Comparison of ENCODE assay signal across 10 cellular contexts in genomic region chr7:149622444-149623210, GRCh38.
DNase-seq lines count a peak whose midpoint lies in the region; ATAC-seq and TF ChIP-seq lines count a peak whose summit lies in the region.
"Had no signal": no experiment of that assay in that cellular context is flagged by ENCODE, and none has a peak within 500 bp of the region (broad histone marks: within the 10 kb centered on the region; RNA-seq: fewer than 3 reads in every experiment).

No MANE protein-coding gene starts in this region.

- H3K36me3 Mint-ChIP-seq in activated T-cell treated with anti-CD3 and anti-CD28 coated beads, Interleukin-2, amount 50 U/mL, for 4 hours (ENCODE audit: insufficient read depth): peaks cover 26% of the 10 kb centered on the region
- peaks cover 34% of the 10 kb centered on the region for H3K36me3 Mint-ChIP-seq in WTC11

- no peaks in the 10 kb centered on the region for H3K9me3 ChIP-seq in stomach
- H3K9me3 ChIP-seq in gastroesophageal sphincter: no peaks in the 10 kb centered on the region

- peaks cover 23 to 34% (median 29%) of the 10 kb centered on the region in 4 donors for H3K4me1 ChIP-seq in stomach
- peaks cover 0 to 37% (median 13%) of the 10 kb centered on the region in 3 donors for H3K4me1 ChIP-seq in gastroesophageal sphincter

- H3K27ac ChIP-seq in stomach: peak overlapping the region in 1 of 5 donors; percentile 93
- H3K27ac ChIP-seq in gastroesophageal sphincter: peak overlapping the region in 1 of 4 donors; percentile 93
- H3K27ac ChIP-seq: HL-60 had no signal

- no peaks in the 10 kb centered on the region for H3K27me3 ChIP-seq in stomach
- H3K27me3 ChIP-seq in gastroesophageal sphincter: no peaks in the 10 kb centered on the region

- peak overlapping the region; percentile 95 for H3K4me3 Mint-ChIP-seq in activated T-cell treated with anti-CD3 and anti-CD28 coated beads, Interleukin-2, amount 50 U/mL, for 4 hours
- peak overlapping the region; percentile 92 for H3K4me3 Mint-ChIP-seq in WTC11

- TF ChIP-seq CTCF in WTC11 (IDR thresholded peaks at IDR 0.05): no peak
- TF ChIP-seq CTCF in foreskin fibroblast (IDR thresholded peaks at IDR 0.05; ENCODE audit: low read depth, low read length): no peak
- TF ChIP-seq CTCF in stomach (IDR thresholded peaks at IDR 0.05): no peak
- no peak for TF ChIP-seq CTCF in gastroesophageal sphincter (IDR thresholded peaks at IDR 0.05)

- no peak for ATAC-seq in activated T-cell treated with anti-CD3 and anti-CD28 coated beads, Interleukin-2, amount 50 U/mL, for 4 hours
- no peak for ATAC-seq in WTC11
- no peak for ATAC-seq in gastroesophageal sphincter

- H3K9me3 Mint-ChIP-seq in activated T-cell treated with anti-CD3 and anti-CD28 coated beads, Interleukin-2, amount 50 U/mL, for 4 hours: no peaks in the 10 kb centered on the region
- H3K9me3 Mint-ChIP-seq in WTC11: no peaks in the 10 kb centered on the region

- TF ChIP-seq EP300 in stomach (IDR thresholded peaks at IDR 0.05) (no peak), gastroesophageal sphincter (IDR thresholded peaks at IDR 0.05) (no peak)

- H3K36me3 ChIP-seq in stomach (peaks cover 35 to 42% (median 38%) of the 10 kb centered on the region in 4 donors), gastroesophageal sphincter (peaks cover 0 to 45% of the 10 kb centered on the region in 2 donors)

- TF ChIP-seq POLR2A in stomach (IDR thresholded peaks at IDR 0.05) (no peak), gastroesophageal sphincter (IDR thresholded peaks at IDR 0.05) (no peak)

- peaks cover 42% of the 10 kb centered on the region for H3K4me1 Mint-ChIP-seq in activated T-cell treated with anti-CD3 and anti-CD28 coated beads, Interleukin-2, amount 50 U/mL, for 4 hours (ENCODE audit: low read depth)
- peaks cover 24% of the 10 kb centered on the region for H3K4me1 Mint-ChIP-seq in WTC11

- no peak for DNase-seq in activated T-cell treated with anti-CD3 and anti-CD28 coated beads, Interleukin-2, amount 50 U/mL, for 4 hours
- no peak for DNase-seq in activated T-cell treated with anti-CD3 and anti-CD28 coated beads, Interleukin-2, amount 50 U/mL, for 1 hour
- DNase-seq in WTC11 (ENCODE audit: low spot score) (no peak), foreskin fibroblast (no peak), stomach (no peak), head of caudate nucleus (no peak), NOMO-1 (lab: John Stamatoyannopoulos, UW; ENCODE audit: unreplicated experiment in 2 of 2) (no peak)
- DNase-seq: mesendoderm had no signal

- 72 to 82% (median 79%) methylated on average over 10 of the region's 10 CpGs for WGBS in stomach, 5 donors
- WGBS in gastroesophageal sphincter (ENCODE audit: low coverage in 1 of 2), 2 donors: 65 to 85% methylated on average over 5 to 8 of the region's 10 CpGs

- POLR2A ChIA-PET in WTC11 (lab: Charles Lee): no interaction called here

- intact Hi-C loops in stomach (cut with DNase I; ENCODE audit: low total_unique reads) (no loop called here), head of caudate nucleus (cut with DNase I) (loop anchor here (5.0 kb wide), 1 partner anchor 105 kb away; no protein-coding TSS in a partner anchor)

- H3K4me3 ChIP-seq in foreskin fibroblast (ENCODE audit: low read depth in 1 of 2, low read length in 2 of 2): peak overlapping the region; percentile 64 to 95
- peak overlapping the region; percentile 79 to 99 (median 86) for H3K4me3 ChIP-seq in stomach
- H3K4me3 ChIP-seq in gastroesophageal sphincter: peak overlapping the region in 1 of 2 donors; percentile 99

- H3K27me3 Mint-ChIP-seq in activated T-cell treated with anti-CD3 and anti-CD28 coated beads, Interleukin-2, amount 50 U/mL, for 4 hours (ENCODE audit: low read depth): no peaks in the 10 kb centered on the region
- H3K27me3 Mint-ChIP-seq in WTC11 (ENCODE audit: low read depth): peaks cover 7% of the 10 kb centered on the region

- no peak overlapping the region for H3K27ac Mint-ChIP-seq in WTC11

- CTCF ChIA-PET in WTC11 (lab: Charles Lee): interaction anchor here (1.2 kb wide), 1 partner anchor 40 kb away, joined by 4 read pairs; no protein-coding TSS in a partner anchor

TF ChIP-seq in WTC11, 78 proteins besides CTCF, POLR2A, EP300 and RAD21:
- TF ChIP-seq MXD4 (CRISPR knock-in tag; IDR thresholded peaks at IDR 0.05; ENCODE audit: borderline replicate concordance) (no peak), ZNF423 (CRISPR knock-in tag; IDR thresholded peaks at IDR 0.05) (no peak), MAX (CRISPR knock-in tag; IDR thresholded peaks at IDR 0.05) (no peak), CREB1 (CRISPR knock-in tag; IDR thresholded peaks at IDR 0.05) (no peak), OVOL2 (CRISPR knock-in tag; IDR thresholded peaks at IDR 0.05; ENCODE audit: borderline replicate concordance) (no peak), JAZF1 (CRISPR knock-in tag; IDR thresholded peaks at IDR 0.05) (no peak), NFATC4 (CRISPR knock-in tag; IDR thresholded peaks at IDR 0.05) (no peak), TCF7 (CRISPR knock-in tag; IDR thresholded peaks at IDR 0.05; ENCODE audit: low read depth) (no peak), ERG (CRISPR knock-in tag; IDR thresholded peaks at IDR 0.05) (no peak), ZNF121 (CRISPR knock-in tag; IDR thresholded peaks at IDR 0.05) (no peak), ZMAT4 (CRISPR knock-in tag; IDR thresholded peaks at IDR 0.05) (no peak), ELF4 (CRISPR knock-in tag; IDR thresholded peaks at IDR 0.05; ENCODE audit: low read depth) (no peak), ZBTB21 (CRISPR knock-in tag; IDR thresholded peaks at IDR 0.05; ENCODE audit: borderline replicate concordance) (no peak), NFE2L1 (CRISPR knock-in tag; IDR thresholded peaks at IDR 0.05) (no peak), ZNF219 (CRISPR knock-in tag; IDR thresholded peaks at IDR 0.05; ENCODE audit: borderline replicate concordance) (no peak), GTF2I (CRISPR knock-in tag; conservative IDR thresholded peaks at IDR 0.05) (no peak), ETV6 (CRISPR knock-in tag; IDR thresholded peaks at IDR 0.05) (no peak)
